In genomic region chr13:110914293-110915056, GRCh38 we compare ENCODE assay signal across 8 cellular contexts. TPM values are rescaled to one million over a fixed set of nuclear protein-coding genes. Genes with fewer than 3 reads are reported as not detected.
DNase-seq lines count a peak whose midpoint lies in the region; ATAC-seq and TF ChIP-seq lines count a peak whose summit lies in the region.

No MANE protein-coding gene starts in this region.

- H3K36me3 Mint-ChIP-seq in Calu3 (ENCODE audit: insufficient read depth, unreplicated experiment): peaks cover 51% of the 10 kb centered on the region
- peaks cover 0 to 7% of the 10 kb centered on the region in 2 donors for H3K36me3 Mint-ChIP-seq in activated T-cell treated with anti-CD3 and anti-CD28 coated beads, Interleukin-2, amount 50 U/mL, for 72 hours (ENCODE audit: insufficient read depth in 2 of 2)
- peaks cover 0 to 15% (median 0%) of the 10 kb centered on the region in 3 donors for H3K36me3 Mint-ChIP-seq in naive thymus-derived CD8-positive, alpha-beta T cell
- peaks cover 8 to 16% of the 10 kb centered on the region in 2 donors for H3K36me3 Mint-ChIP-seq in stimulated activated naive B cell treated with anti-CD40 and anti-IgM and Interleukin-4, amounts not matched to agents 10 μg/mL and 1 μg/mL and 100 μg/mL, for 72 hours

- no peaks in the 10 kb centered on the region for H4K20me1 ChIP-seq in fibroblast of lung (ENCODE audit: control insufficient read depth, extremely low read depth, insufficient read depth, low read length)

- ATAC-seq in GM19455 (IDR thresholded peaks at IDR 0.05; ENCODE audit: unreplicated experiment): peak; percentile 42
- peak; percentile 32 for ATAC-seq in HG03571 (IDR thresholded peaks at IDR 0.05; ENCODE audit: unreplicated experiment)
- peak; percentile 40 to 43 for ATAC-seq in activated T-cell treated with anti-CD3 and anti-CD28 coated beads, Interleukin-2, amount 50 U/mL, for 72 hours (replicated peaks in 1 of 2)
- ATAC-seq in naive thymus-derived CD8-positive, alpha-beta T cell: peak; percentile 46 to 47
- peak; percentile 47 to 49 for ATAC-seq in stimulated activated naive B cell treated with anti-CD40 and anti-IgM and Interleukin-4, amounts not matched to agents 10 μg/mL and 1 μg/mL and 100 μg/mL, for 72 hours (replicated peaks)

- peaks cover 2% of the 10 kb centered on the region for H3K36me3 ChIP-seq in fibroblast of lung (ENCODE audit: control insufficient read depth, insufficient read depth, low read length)

- H3K4me3 ChIP-seq in fibroblast of lung (replicated peaks in 1 of 4; ENCODE audit: control extremely low read depth in 1 of 4, insufficient read depth in 1 of 4, low read depth in 3 of 4, low read length in 4 of 4): peak overlapping the region; percentile 77 to 98 (median 92)

- H3K79me2 ChIP-seq in fibroblast of lung (ENCODE audit: control insufficient read depth, insufficient read depth, low read length): peaks cover 48% of the 10 kb centered on the region

- H3K9me3 ChIP-seq in fibroblast of lung (ENCODE audit: control insufficient read depth, insufficient read depth, low read depth, low read length): no peaks in the 10 kb centered on the region

- H3K9me3 Mint-ChIP-seq in Calu3 (ENCODE audit: low read depth, unreplicated experiment): no peaks in the 10 kb centered on the region
- peaks cover 0 to 2% of the 10 kb centered on the region in 2 donors for H3K9me3 Mint-ChIP-seq in activated T-cell treated with anti-CD3 and anti-CD28 coated beads, Interleukin-2, amount 50 U/mL, for 72 hours
- H3K9me3 Mint-ChIP-seq in naive thymus-derived CD8-positive, alpha-beta T cell: no peaks in the 10 kb centered on the region
- H3K9me3 Mint-ChIP-seq in stimulated activated naive B cell treated with anti-CD40 and anti-IgM and Interleukin-4, amounts not matched to agents 10 μg/mL and 1 μg/mL and 100 μg/mL, for 72 hours: no peaks in the 10 kb centered on the region

- H3K4me3 Mint-ChIP-seq in Calu3 (ENCODE audit: low read depth, unreplicated experiment): peak overlapping the region; percentile 65
- H3K4me3 Mint-ChIP-seq in activated T-cell treated with anti-CD3 and anti-CD28 coated beads, Interleukin-2, amount 50 U/mL, for 72 hours: peak overlapping the region; percentile 92 to 98
- H3K4me3 Mint-ChIP-seq in naive thymus-derived CD8-positive, alpha-beta T cell: peak overlapping the region; percentile 83 to 96 (median 88)
- peak overlapping the region; percentile 96 to 97 for H3K4me3 Mint-ChIP-seq in stimulated activated naive B cell treated with anti-CD40 and anti-IgM and Interleukin-4, amounts not matched to agents 10 μg/mL and 1 μg/mL and 100 μg/mL, for 72 hours

- intact Hi-C loops in Calu3 (cut with micrococcal nuclease; ENCODE audit: unreplicated experiment): loop anchor here (10.0 kb wide), 1 partner anchor 140 kb away; no protein-coding TSS in a partner anchor

- peaks cover 14% of the 10 kb centered on the region for H3K4me1 ChIP-seq in fibroblast of lung (ENCODE audit: control insufficient read depth, extremely low read depth, insufficient read depth, low read length)

- TF ChIP-seq CTCF in Calu3 (IDR thresholded peaks at IDR 0.05; ENCODE audit: unreplicated experiment) (no peak), fibroblast of lung (conservative IDR thresholded peaks at IDR 0.05 in 1 of 2, IDR thresholded peaks at IDR 0.05 in 1 of 2; ENCODE audit: low read depth in 1 of 2, low read length in 2 of 2) (no peak)

- H3K27ac ChIP-seq in fibroblast of lung (ENCODE audit: insufficient read depth, low read length): peak overlapping the region; percentile 98

- no peak overlapping the region for H3K4me2 ChIP-seq in fibroblast of lung (ENCODE audit: extremely low read depth, insufficient read depth, low read length)

- DNase-seq in Calu3 (peak; percentile 21), fibroblast of lung (ENCODE audit: low read depth in 2 of 2) (peak; percentile 78 to 79)
- peak; percentile 83 for DNase-seq in activated T-cell treated with anti-CD3 and anti-CD28 coated beads, Interleukin-2, amount 50 U/mL, for 72 hours
- peak; percentile 60 to 87 (median 74) for DNase-seq in naive thymus-derived CD8-positive, alpha-beta T cell
- peak; percentile 78 for DNase-seq in stimulated activated naive B cell treated with anti-CD40 and anti-IgM and Interleukin-4, amounts not matched to agents 10 μg/mL and 1 μg/mL and 100 μg/mL, for 72 hours

- H3K9ac ChIP-seq in fibroblast of lung (ENCODE audit: insufficient read depth, low read length): peak overlapping the region; percentile 98

- H3K27ac Mint-ChIP-seq in Calu3 (ENCODE audit: unreplicated experiment): peak overlapping the region; percentile 89
- H3K27ac Mint-ChIP-seq in activated T-cell treated with anti-CD3 and anti-CD28 coated beads, Interleukin-2, amount 50 U/mL, for 72 hours: peak overlapping the region; percentile 77
- peak overlapping the region in 9 of 10 donors; percentile 73 to 96 (median 92) for H3K27ac Mint-ChIP-seq in naive thymus-derived CD8-positive, alpha-beta T cell
- H3K27ac Mint-ChIP-seq in stimulated activated naive B cell treated with anti-CD40 and anti-IgM and Interleukin-4, amounts not matched to agents 10 μg/mL and 1 μg/mL and 100 μg/mL, for 72 hours: peak overlapping the region; percentile 98

- no peaks in the 10 kb centered on the region for H3K27me3 Mint-ChIP-seq in Calu3 (ENCODE audit: unreplicated experiment)
- no peaks in the 10 kb centered on the region for H3K27me3 Mint-ChIP-seq in activated T-cell treated with anti-CD3 and anti-CD28 coated beads, Interleukin-2, amount 50 U/mL, for 72 hours (ENCODE audit: low read depth)
- no peaks in the 10 kb centered on the region for H3K27me3 Mint-ChIP-seq in naive thymus-derived CD8-positive, alpha-beta T cell
- no peaks in the 10 kb centered on the region for H3K27me3 Mint-ChIP-seq in stimulated activated naive B cell treated with anti-CD40 and anti-IgM and Interleukin-4, amounts not matched to agents 10 μg/mL and 1 μg/mL and 100 μg/mL, for 72 hours

- H2AFZ ChIP-seq in fibroblast of lung (ENCODE audit: low read length): peak overlapping the region; percentile 55

- no peaks in the 10 kb centered on the region for H3K27me3 ChIP-seq in fibroblast of lung (ENCODE audit: control insufficient read depth, insufficient read depth, low read length)

- no TSS peak for BruUV-seq in Calu3 (replicated peaks; lab: Mats Ljungman, UMichigan)

- no peaks in the 10 kb centered on the region for H3K4me1 Mint-ChIP-seq in Calu3 (ENCODE audit: low read depth, unreplicated experiment)
- H3K4me1 Mint-ChIP-seq in activated T-cell treated with anti-CD3 and anti-CD28 coated beads, Interleukin-2, amount 50 U/mL, for 72 hours (ENCODE audit: low read depth): peaks cover 33% of the 10 kb centered on the region
- peaks cover 10 to 60% (median 54%) of the 10 kb centered on the region in 4 donors for H3K4me1 Mint-ChIP-seq in naive thymus-derived CD8-positive, alpha-beta T cell
- H3K4me1 Mint-ChIP-seq in stimulated activated naive B cell treated with anti-CD40 and anti-IgM and Interleukin-4, amounts not matched to agents 10 μg/mL and 1 μg/mL and 100 μg/mL, for 72 hours: peaks cover 22 to 63% of the 10 kb centered on the region in 2 donors

- POLR2A ChIA-PET in naive thymus-derived CD8-positive, alpha-beta T cell (lab: Charles Lee): interaction anchor here (0.6 to 3.9 kb wide), 13 partner anchors 8 to 299 kb away, joined by 3 to 77 read pairs (median 3); partner anchors contain the start of genes CARS2, ING1 and NAXD

- CTCF ChIA-PET in Calu3 (lab: Charles Lee): interaction anchor here (0.5 kb wide), 1 partner anchor 1465 kb away, joined by 7 read pairs; no protein-coding TSS in a partner anchor

TF ChIP-seq in PFSK-1, 5 proteins besides CTCF, POLR2A, EP300 and RAD21:
- TF ChIP-seq REST (IDR thresholded peaks at IDR 0.05; ENCODE audit: insufficient read depth in 1 of 2, low read depth in 2 of 2, low read length in 2 of 2): no peak
- TF ChIP-seq TAF1 (IDR thresholded peaks at IDR 0.05; ENCODE audit: borderline replicate concordance, insufficient read depth, low read length): peak; percentile 39; the same call in 1 of the 2 replicates
- no peak for TF ChIP-seq FOXP2 (optimal IDR thresholded peaks at IDR 0.05; ENCODE audit: borderline replicate concordance, extremely low read depth, extremely low read length, insufficient read depth)
- peak; percentile 66 for TF ChIP-seq POLR2AphosphoS5 (IDR thresholded peaks at IDR 0.05; ENCODE audit: low read depth, low read length)

RNA-seq across cellular contexts. Expression of gene ANKRD10, which starts 0.4 kb away (rescaled TPM):
- 109 and 120 TPM in 2 replicates for total RNA-seq in Calu3 (2022)
- polyA plus RNA-seq in PFSK-1 (2012; ENCODE audit: insufficient read length, low read depth): 34.3 TPM
- total RNA-seq in activated T-cell treated with anti-CD3 and anti-CD28 coated beads, Interleukin-2, amount 50 U/mL, for 72 hours: 100 to 1,000 TPM; 139 to 142 TPM
- total RNA-seq in fibroblast of lung: 106 and 130 TPM in 2 replicates
- polyA plus RNA-seq in fibroblast of lung: 25.5 and 29.5 TPM in 2 replicates
- 18.2 and 21.1 TPM in 2 replicates for polyA plus RNA-seq in fibroblast of lung (2012)
- polyA minus RNA-seq in fibroblast of lung (ENCODE audit: low replicate concordance): 13.5 and 14.8 TPM in 2 replicates
- total RNA-seq in naive thymus-derived CD8-positive, alpha-beta T cell: 100 to 1,000 TPM; 139 to 142 TPM
- 10 to 100 TPM; 56.1 to 65.3 (median 60.3) TPM for polyA plus RNA-seq in naive thymus-derived CD8-positive, alpha-beta T cell

Comparison
In these comparisons a context has a peak if more than half of its experiments do, and no peak if none do; other contexts are left out.
1. Peak in every context shown above with its lines: DNase-seq, ATAC-seq, H3K4me3 ChIP-seq and H3K27ac ChIP-seq.
2. DNase-seq: peak in every context shown above with its lines; median percentile 83 in activated T-cell treated with anti-CD3 and anti-CD28 coated beads, Interleukin-2, amount 50 U/mL, for 72 hours; 78 in fibroblast of lung; 78 in stimulated activated naive B cell treated with anti-CD40 and anti-IgM and Interleukin-4, amounts not matched to agents 10 μg/mL and 1 μg/mL and 100 μg/mL, for 72 hours; 74 in naive thymus-derived CD8-positive, alpha-beta T cell; 21 in Calu3.